Comparison of ENCODE assay signal across 1 cellular context in the genomic region with DNA sequence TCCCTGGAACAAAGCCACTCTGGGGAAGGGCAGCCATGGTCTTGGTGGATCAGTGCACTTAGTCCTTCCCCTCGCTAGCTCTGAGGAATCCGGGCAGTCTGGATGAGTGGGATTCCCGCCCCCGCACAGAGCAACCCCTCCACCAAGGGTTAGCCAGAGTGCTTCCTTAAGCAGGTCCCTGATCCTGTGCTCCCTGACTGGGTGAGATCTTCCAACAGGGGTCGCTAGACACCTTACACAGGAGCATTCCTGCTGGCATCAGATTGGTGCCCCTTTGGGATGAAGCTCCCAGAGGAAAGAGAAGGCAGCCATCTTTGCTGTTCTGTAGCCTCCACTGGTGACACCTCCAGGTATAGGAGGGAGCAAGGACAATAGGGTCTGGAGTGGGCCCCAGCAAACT.
TF ChIP-seq lines count a peak whose summit lies in the region.

No MANE protein-coding gene starts in this region.

TF ChIP-seq in GM23338, 12 proteins besides CTCF, POLR2A, EP300 and RAD21 (continued from another document):
- TF ChIP-seq, protein P1, sequence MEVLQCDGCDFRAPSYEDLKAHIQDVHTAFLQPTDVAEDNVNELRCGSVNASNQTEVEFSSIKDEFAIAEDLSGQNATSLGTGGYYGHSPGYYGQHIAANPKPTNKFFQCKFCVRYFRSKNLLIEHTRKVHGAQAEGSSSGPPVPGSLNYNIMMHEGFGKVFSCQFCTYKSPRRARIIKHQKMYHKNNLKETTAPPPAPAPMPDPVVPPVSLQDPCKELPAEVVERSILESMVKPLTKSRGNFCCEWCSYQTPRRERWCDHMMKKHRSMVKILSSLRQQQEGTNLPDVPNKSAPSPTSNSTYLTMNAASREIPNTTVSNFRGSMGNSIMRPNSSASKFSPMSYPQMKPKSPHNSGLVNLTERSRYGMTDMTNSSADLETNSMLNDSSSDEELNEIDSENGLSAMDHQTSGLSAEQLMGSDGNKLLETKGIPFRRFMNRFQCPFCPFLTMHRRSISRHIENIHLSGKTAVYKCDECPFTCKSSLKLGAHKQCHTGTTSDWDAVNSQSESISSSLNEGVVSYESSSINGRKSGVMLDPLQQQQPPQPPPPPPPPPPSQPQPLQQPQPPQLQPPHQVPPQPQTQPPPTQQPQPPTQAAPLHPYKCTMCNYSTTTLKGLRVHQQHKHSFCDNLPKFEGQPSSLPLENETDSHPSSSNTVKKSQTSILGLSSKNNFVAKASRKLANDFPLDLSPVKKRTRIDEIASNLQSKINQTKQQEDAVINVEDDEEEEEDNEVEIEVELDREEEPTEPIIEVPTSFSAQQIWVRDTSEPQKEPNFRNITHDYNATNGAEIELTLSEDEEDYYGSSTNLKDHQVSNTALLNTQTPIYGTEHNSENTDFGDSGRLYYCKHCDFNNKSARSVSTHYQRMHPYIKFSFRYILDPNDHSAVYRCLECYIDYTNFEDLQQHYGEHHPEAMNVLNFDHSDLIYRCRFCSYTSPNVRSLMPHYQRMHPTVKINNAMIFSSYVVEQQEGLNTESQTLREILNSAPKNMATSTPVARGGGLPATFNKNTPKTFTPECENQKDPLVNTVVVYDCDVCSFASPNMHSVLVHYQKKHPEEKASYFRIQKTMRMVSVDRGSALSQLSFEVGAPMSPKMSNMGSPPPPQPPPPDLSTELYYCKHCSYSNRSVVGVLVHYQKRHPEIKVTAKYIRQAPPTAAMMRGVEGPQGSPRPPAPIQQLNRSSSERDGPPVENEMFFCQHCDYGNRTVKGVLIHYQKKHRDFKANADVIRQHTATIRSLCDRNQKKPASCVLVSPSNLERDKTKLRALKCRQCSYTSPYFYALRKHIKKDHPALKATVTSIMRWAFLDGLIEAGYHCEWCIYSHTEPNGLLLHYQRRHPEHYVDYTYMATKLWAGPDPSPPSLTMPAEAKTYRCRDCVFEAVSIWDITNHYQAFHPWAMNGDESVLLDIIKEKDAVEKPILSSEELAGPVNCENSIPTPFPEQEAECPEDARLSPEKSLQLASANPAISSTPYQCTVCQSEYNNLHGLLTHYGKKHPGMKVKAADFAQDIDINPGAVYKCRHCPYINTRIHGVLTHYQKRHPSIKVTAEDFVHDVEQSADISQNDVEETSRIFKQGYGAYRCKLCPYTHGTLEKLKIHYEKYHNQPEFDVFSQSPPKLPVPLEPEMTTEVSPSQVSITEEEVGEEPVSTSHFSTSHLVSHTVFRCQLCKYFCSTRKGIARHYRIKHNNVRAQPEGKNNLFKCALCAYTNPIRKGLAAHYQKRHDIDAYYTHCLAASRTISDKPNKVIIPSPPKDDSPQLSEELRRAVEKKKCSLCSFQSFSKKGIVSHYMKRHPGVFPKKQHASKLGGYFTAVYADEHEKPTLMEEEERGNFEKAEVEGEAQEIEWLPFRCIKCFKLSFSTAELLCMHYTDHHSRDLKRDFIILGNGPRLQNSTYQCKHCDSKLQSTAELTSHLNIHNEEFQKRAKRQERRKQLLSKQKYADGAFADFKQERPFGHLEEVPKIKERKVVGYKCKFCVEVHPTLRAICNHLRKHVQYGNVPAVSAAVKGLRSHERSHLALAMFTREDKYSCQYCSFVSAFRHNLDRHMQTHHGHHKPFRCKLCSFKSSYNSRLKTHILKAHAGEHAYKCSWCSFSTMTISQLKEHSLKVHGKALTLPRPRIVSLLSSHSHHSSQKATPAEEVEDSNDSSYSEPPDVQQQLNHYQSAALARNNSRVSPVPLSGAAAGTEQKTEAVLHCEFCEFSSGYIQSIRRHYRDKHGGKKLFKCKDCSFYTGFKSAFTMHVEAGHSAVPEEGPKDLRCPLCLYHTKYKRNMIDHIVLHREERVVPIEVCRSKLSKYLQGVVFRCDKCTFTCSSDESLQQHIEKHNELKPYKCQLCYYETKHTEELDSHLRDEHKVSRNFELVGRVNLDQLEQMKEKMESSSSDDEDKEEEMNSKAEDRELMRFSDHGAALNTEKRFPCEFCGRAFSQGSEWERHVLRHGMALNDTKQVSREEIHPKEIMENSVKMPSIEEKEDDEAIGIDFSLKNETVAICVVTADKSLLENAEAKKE (CRISPR knock-in tag; IDR thresholded peaks at IDR 0.05), result no peak
- TF ChIP-seq ZNF331 (CRISPR knock-in tag; IDR thresholded peaks at IDR 0.05; ENCODE audit: low read depth), result no peak
- no peak for TF ChIP-seq JUNB (IDR thresholded peaks at IDR 0.05; ENCODE audit: unreplicated experiment)
- TF ChIP-seq NANOG (IDR thresholded peaks at IDR 0.05; ENCODE audit: borderline replicate concordance), result no peak
- TF ChIP-seq, protein P2, sequence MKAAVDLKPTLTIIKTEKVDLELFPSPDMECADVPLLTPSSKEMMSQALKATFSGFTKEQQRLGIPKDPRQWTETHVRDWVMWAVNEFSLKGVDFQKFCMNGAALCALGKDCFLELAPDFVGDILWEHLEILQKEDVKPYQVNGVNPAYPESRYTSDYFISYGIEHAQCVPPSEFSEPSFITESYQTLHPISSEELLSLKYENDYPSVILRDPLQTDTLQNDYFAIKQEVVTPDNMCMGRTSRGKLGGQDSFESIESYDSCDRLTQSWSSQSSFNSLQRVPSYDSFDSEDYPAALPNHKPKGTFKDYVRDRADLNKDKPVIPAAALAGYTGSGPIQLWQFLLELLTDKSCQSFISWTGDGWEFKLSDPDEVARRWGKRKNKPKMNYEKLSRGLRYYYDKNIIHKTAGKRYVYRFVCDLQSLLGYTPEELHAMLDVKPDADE (IDR thresholded peaks at IDR 0.05), result no peak
- TF ChIP-seq, protein P3, sequence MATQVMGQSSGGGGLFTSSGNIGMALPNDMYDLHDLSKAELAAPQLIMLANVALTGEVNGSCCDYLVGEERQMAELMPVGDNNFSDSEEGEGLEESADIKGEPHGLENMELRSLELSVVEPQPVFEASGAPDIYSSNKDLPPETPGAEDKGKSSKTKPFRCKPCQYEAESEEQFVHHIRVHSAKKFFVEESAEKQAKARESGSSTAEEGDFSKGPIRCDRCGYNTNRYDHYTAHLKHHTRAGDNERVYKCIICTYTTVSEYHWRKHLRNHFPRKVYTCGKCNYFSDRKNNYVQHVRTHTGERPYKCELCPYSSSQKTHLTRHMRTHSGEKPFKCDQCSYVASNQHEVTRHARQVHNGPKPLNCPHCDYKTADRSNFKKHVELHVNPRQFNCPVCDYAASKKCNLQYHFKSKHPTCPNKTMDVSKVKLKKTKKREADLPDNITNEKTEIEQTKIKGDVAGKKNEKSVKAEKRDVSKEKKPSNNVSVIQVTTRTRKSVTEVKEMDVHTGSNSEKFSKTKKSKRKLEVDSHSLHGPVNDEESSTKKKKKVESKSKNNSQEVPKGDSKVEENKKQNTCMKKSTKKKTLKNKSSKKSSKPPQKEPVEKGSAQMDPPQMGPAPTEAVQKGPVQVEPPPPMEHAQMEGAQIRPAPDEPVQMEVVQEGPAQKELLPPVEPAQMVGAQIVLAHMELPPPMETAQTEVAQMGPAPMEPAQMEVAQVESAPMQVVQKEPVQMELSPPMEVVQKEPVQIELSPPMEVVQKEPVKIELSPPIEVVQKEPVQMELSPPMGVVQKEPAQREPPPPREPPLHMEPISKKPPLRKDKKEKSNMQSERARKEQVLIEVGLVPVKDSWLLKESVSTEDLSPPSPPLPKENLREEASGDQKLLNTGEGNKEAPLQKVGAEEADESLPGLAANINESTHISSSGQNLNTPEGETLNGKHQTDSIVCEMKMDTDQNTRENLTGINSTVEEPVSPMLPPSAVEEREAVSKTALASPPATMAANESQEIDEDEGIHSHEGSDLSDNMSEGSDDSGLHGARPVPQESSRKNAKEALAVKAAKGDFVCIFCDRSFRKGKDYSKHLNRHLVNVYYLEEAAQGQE (IDR thresholded peaks at IDR 0.05; ENCODE audit: unreplicated experiment), result no peak
- no peak for TF ChIP-seq STAT1 (IDR thresholded peaks at IDR 0.05; ENCODE audit: unreplicated experiment)
- no peak for TF ChIP-seq EZH2 (IDR thresholded peaks at IDR 0.05; ENCODE audit: low read depth, unreplicated experiment)
- no peak for TF ChIP-seq POLR2AphosphoS5 (IDR thresholded peaks at IDR 0.05; ENCODE audit: low read depth)
- TF ChIP-seq EZH2phosphoT487 (IDR thresholded peaks at IDR 0.05; ENCODE audit: unreplicated experiment), result no peak
